In the genomic region with DNA sequence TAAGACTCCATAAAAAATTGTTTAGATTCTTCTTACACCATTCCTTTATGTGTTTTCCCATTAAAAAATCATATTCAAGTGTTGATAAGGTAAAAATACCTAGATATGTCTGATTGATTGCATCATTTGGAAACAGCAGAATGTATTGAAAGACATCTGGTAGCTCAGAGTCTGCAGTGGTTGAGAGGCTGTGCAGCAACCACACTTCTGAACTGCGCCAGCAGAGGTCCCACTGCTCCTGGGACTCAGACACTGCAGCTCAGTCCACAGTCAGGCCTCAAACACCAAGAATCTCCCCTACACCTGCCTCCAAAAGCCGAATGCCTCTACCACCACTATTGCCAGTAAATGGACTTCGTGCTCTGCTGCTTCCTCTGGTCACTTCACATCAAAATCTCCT, we compare ENCODE assay signal across 9 cellular contexts.
A peak's percentile ranks its signal among the peaks of the same experiment; 100 is the strongest.
DNase-seq lines count a peak whose midpoint lies in the region; ATAC-seq, FAIRE-seq and TF ChIP-seq lines count a peak whose summit lies in the region.
"Had no signal": no experiment of that assay in that cellular context is flagged by ENCODE, and none has a peak within 500 bp of the region (broad histone marks: within the 10 kb centered on the region; RNA-seq: fewer than 3 reads in every experiment).

No MANE protein-coding gene starts in this region.

- no peaks in the 10 kb centered on the region for H3K4me1 Mint-ChIP-seq in activated CD4-positive, alpha-beta T cell treated with anti-CD3 and anti-CD28 coated beads, Interleukin-2, amount 10 ng/mL, durations not matched to agents 7 days and 5 days
- H3K4me1 Mint-ChIP-seq in natural killer cell, result peaks cover 33 to 38% of the 10 kb centered on the region in 2 donors

- H3K4me3 ChIP-seq in Jurkat, Clone E6-1 (ENCODE audit: low read length), result no peak overlapping the region
- H3K4me3 ChIP-seq in H1 (ENCODE audit: extremely low read depth in 1 of 4, insufficient read depth in 2 of 4, low read depth in 3 of 4, low read length in 4 of 4), result no peak overlapping the region

- H4K5ac ChIP-seq in H1 (ENCODE audit: insufficient read length, low read depth, low read length), result no peak overlapping the region

- no peaks in the 10 kb centered on the region for H4K20me1 ChIP-seq in H1 (replicated peaks in 1 of 2; ENCODE audit: control insufficient read depth in 1 of 2, insufficient read depth in 2 of 2, low read length in 2 of 2)

- H2BK12ac ChIP-seq in H1 (ENCODE audit: low read depth, low read length), result no peak overlapping the region

- no peak overlapping the region for H3K14ac ChIP-seq in H1 (ENCODE audit: insufficient read length)

- H2BK15ac ChIP-seq in H1 (ENCODE audit: low read length), result no peak overlapping the region

- intact Hi-C loops in natural killer cell (cut with micrococcal nuclease), result loop anchor here (1.0 kb wide), 1 partner anchor 93 kb away; no protein-coding TSS in a partner anchor

- H2BK20ac ChIP-seq in H1 (ENCODE audit: low read length), result no peak overlapping the region

- H3K18ac ChIP-seq in H1 (ENCODE audit: extremely low read depth, low read length), result no peak overlapping the region

- H3K4me3 Mint-ChIP-seq in activated CD4-positive, alpha-beta T cell treated with anti-CD3 and anti-CD28 coated beads, Interleukin-2, amount 10 ng/mL, durations not matched to agents 7 days and 5 days, result no peak overlapping the region
- no peak overlapping the region for H3K4me3 Mint-ChIP-seq in natural killer cell

- 81% methylated on average over 3 of the region's 3 CpGs; no CpG with 5 or more reads in 1 of the 2 experiments for WGBS in H1 (ENCODE audit: extremely low coverage in 1 of 2, insufficient coverage in 1 of 2, insufficient read length in 1 of 2, insufficient replicate concordance in 2 of 2, low coverage in 1 of 2, low lambda C conversion rate in 2 of 2, missing lambda C conversion rate in 1 of 2), 2 experiments

- H2BK120ac ChIP-seq in H1 (replicated peaks; ENCODE audit: low read depth, low read length), result no peak overlapping the region

- no peak overlapping the region for H3K27ac Mint-ChIP-seq in activated CD4-positive, alpha-beta T cell treated with anti-CD3 and anti-CD28 coated beads, Interleukin-2, amount 10 ng/mL, durations not matched to agents 7 days and 5 days
- peak overlapping the region in 1 of 2 donors; percentile 58 for H3K27ac Mint-ChIP-seq in natural killer cell

- H3K27ac ChIP-seq in C4-2B, result no peak overlapping the region
- H3K27ac ChIP-seq in H1 (ENCODE audit: low read depth, low read length), result no peak overlapping the region
- H3K27ac ChIP-seq: parathyroid adenoma had no signal

- H3K27me3 Mint-ChIP-seq in activated CD4-positive, alpha-beta T cell treated with anti-CD3 and anti-CD28 coated beads, Interleukin-2, amount 10 ng/mL, durations not matched to agents 7 days and 5 days, result no peaks in the 10 kb centered on the region
- no peaks in the 10 kb centered on the region for H3K27me3 Mint-ChIP-seq in natural killer cell (ENCODE audit: low read depth in 2 of 2)

- H4K8ac ChIP-seq in H1 (ENCODE audit: extremely low read depth, insufficient read depth, low read length), result no peak overlapping the region

- no peak overlapping the region for H3K9ac ChIP-seq in H1 (replicated peaks in 1 of 4; ENCODE audit: extremely low read depth in 1 of 4, low read depth in 3 of 4, low read length in 3 of 4)
- H3K9ac ChIP-seq: parathyroid adenoma had no signal

- peaks cover 0 to 4% of the 10 kb centered on the region in 2 experiments; a peak in 2 of 4 replicates for H3K9me3 ChIP-seq in H1 (ENCODE audit: insufficient read depth in 2 of 2, low read depth in 1 of 2, low read length in 1 of 2)

- ATAC-seq in GM19351 (IDR thresholded peaks at IDR 0.05; ENCODE audit: unreplicated experiment) (peak; percentile 93), natural killer cell (peak; percentile 90 to 95 (median 91))

- H3K4me2 ChIP-seq in H1 (ENCODE audit: insufficient read depth in 1 of 2, low read depth in 2 of 2, low read length in 2 of 2), result no peak overlapping the region

- POLR2A ChIA-PET in activated CD4-positive, alpha-beta T cell treated with anti-CD3 and anti-CD28 coated beads, Interleukin-2, amount 10 ng/mL, durations not matched to agents 7 days and 5 days (lab: Charles Lee), result no interaction called here
- POLR2A ChIA-PET in H1 (lab: Charles Lee; ENCODE audit: partially characterized antibody), result interaction anchor here (0.7 to 0.8 kb wide), 2 partner anchors 90 to 1313 kb away, joined by 3 to 4 read pairs; no protein-coding TSS in a partner anchor

- no peaks in the 10 kb centered on the region for H3K36me3 ChIP-seq in H1 (ENCODE audit: control insufficient read depth in 2 of 4, insufficient read depth in 4 of 4, low read length in 3 of 4)

- TF ChIP-seq CTCF in C4-2B (conservative IDR thresholded peaks at IDR 0.05) (peak; percentile 42), H1 (IDR thresholded peaks at IDR 0.05; ENCODE audit: control extremely low read depth in 1 of 3, insufficient read depth in 1 of 3, low read depth in 1 of 3, low read length in 3 of 3) (peak; percentile 67 to 85 (median 78)), natural killer cell (IDR thresholded peaks at IDR 0.05) (peak; percentile 77)

- H3K23me2 ChIP-seq in H1 (ENCODE audit: low read depth, low read length), result no peaks in the 10 kb centered on the region

- H2AK5ac ChIP-seq in H1 (ENCODE audit: low read depth, low read length), result no peak overlapping the region

- no peak overlapping the region for H4K91ac ChIP-seq in H1 (replicated peaks; ENCODE audit: insufficient read length, low read length)

- H3K9me3 Mint-ChIP-seq in activated CD4-positive, alpha-beta T cell treated with anti-CD3 and anti-CD28 coated beads, Interleukin-2, amount 10 ng/mL, durations not matched to agents 7 days and 5 days, result no peaks in the 10 kb centered on the region
- H3K9me3 Mint-ChIP-seq in natural killer cell, result no peaks in the 10 kb centered on the region

- CTCF ChIA-PET in activated CD4-positive, alpha-beta T cell treated with anti-CD3 and anti-CD28 coated beads, Interleukin-2, amount 10 ng/mL, durations not matched to agents 7 days and 5 days (lab: Charles Lee), result interaction anchor here (1.0 to 2.5 kb wide), 6 partner anchors 18 to 107 kb away, joined by 3 to 26 read pairs (median 4); no protein-coding TSS in a partner anchor
- CTCF ChIA-PET in H1 (lab: Charles Lee; ENCODE audit: partially characterized antibody), result interaction anchor here (0.5 to 3.2 kb wide), 19 partner anchors 12 to 1843 kb away, joined by 3 to 86 read pairs (median 3); no protein-coding TSS in a partner anchor

- H3K4me1 ChIP-seq in H1 (replicated peaks in 1 of 4; ENCODE audit: control insufficient read depth in 3 of 4, insufficient read depth in 4 of 4, low read length in 3 of 4), result peaks cover 6 to 11% (median 7%) of the 10 kb centered on the region in 4 experiments; a peak in 6 of 7 replicates
- H3K4me1 ChIP-seq: parathyroid adenoma had no signal

- H3K23ac ChIP-seq in H1 (ENCODE audit: insufficient read length), result no peak overlapping the region

- H3K27me3 ChIP-seq in H1 (replicated peaks in 1 of 4; ENCODE audit: control insufficient read depth in 3 of 4, extremely low read depth in 1 of 4, insufficient read depth in 3 of 4, low read length in 3 of 4), result no peaks in the 10 kb centered on the region

- H2AFZ ChIP-seq in H1 (ENCODE audit: low read length), result no peak overlapping the region
- H2AFZ ChIP-seq: parathyroid adenoma had no signal

- H3K79me2 ChIP-seq in H1 (ENCODE audit: control insufficient read depth in 1 of 2, insufficient read depth in 2 of 2, low read length in 2 of 2), result no peaks in the 10 kb centered on the region
- H3K79me2 ChIP-seq: parathyroid adenoma had no signal

- no peaks in the 10 kb centered on the region for H3K79me1 ChIP-seq in H1 (ENCODE audit: low read depth, low read length)

- H2BK5ac ChIP-seq in H1 (ENCODE audit: low read depth, low read length), result no peak overlapping the region

- no peak for TF ChIP-seq POLR2A in H1 (IDR thresholded peaks at IDR 0.05; ENCODE audit: control extremely low read depth in 1 of 2, low read depth in 2 of 2, low read length in 2 of 2)

- peak; percentile 76 for TF ChIP-seq RAD21 in H1 (IDR thresholded peaks at IDR 0.05 in 1 of 2, conservative IDR thresholded peaks at IDR 0.05 in 1 of 2; ENCODE audit: low read depth in 2 of 2, low read length in 2 of 2)

- DNase-seq in Jurkat, Clone E6-1 (ENCODE audit: low read depth, low spot score), result peak; percentile 33
- DNase-seq in activated CD4-positive, alpha-beta T cell treated with anti-CD3 and anti-CD28 coated beads, Interleukin-2, amount 10 ng/mL, durations not matched to agents 7 days and 5 days, result peak; percentile 57
- DNase-seq in H1 (ENCODE audit: low read depth in 1 of 2, low spot score in 2 of 2) (peak in 1 of 2 experiments; percentile 68), natural killer cell (peak; percentile 67), NOMO-1 treated with dmso at 0.1 percent for 144 hours (lab: John Stamatoyannopoulos, UW; ENCODE audit: unreplicated experiment) (no peak), NCI-H1436 (lab: John Stamatoyannopoulos, UW) (no peak)

- no peak overlapping the region for H3K4ac ChIP-seq in H1 (replicated peaks; ENCODE audit: insufficient read length, low read depth, low read length)

- FAIRE-seq in H1 (lab: Jason Lieb, UNC), result peak; percentile 45

- H3K36me3 Mint-ChIP-seq in activated CD4-positive, alpha-beta T cell treated with anti-CD3 and anti-CD28 coated beads, Interleukin-2, amount 10 ng/mL, durations not matched to agents 7 days and 5 days (ENCODE audit: low read depth), result no peaks in the 10 kb centered on the region
- no peaks in the 10 kb centered on the region for H3K36me3 Mint-ChIP-seq in natural killer cell

- TF ChIP-seq EP300 in H1 (IDR thresholded peaks at IDR 0.05; ENCODE audit: borderline replicate concordance in 1 of 2, low read depth in 2 of 2, low read length in 2 of 2), result no peak

- no peak overlapping the region for H3K56ac ChIP-seq in H1 (replicated peaks; ENCODE audit: insufficient read length, low read depth, low read length)

TF ChIP-seq in H1, 55 proteins besides CTCF, POLR2A, EP300 and RAD21:
- TF ChIP-seq CEBPB (IDR thresholded peaks at IDR 0.05; ENCODE audit: low read depth, low read length) (peak; percentile 48; the same call in 1 of the 2 replicates), SIRT6 (IDR thresholded peaks at IDR 0.05; ENCODE audit: low read length) (no peak)

Comparison
In these comparisons a context has a peak if more than half of its experiments do, and no peak if none do; other contexts are left out.
1. DNase-seq: peak in Jurkat, Clone E6-1 (single experiment), activated CD4-positive, alpha-beta T cell treated with anti-CD3 and anti-CD28 coated beads, Interleukin-2, amount 10 ng/mL, durations not matched to agents 7 days and 5 days (single experiment) and natural killer cell (single experiment); none in NOMO-1 treated with dmso at 0.1 percent for 144 hours (single experiment) and NCI-H1436 (single experiment).
2. Peak in every context shown above with its lines, with median percentiles within 50 percentile points of each other: CTCF ChIP-seq.